ENCODE assay signal across 20 cellular contexts in genomic region chr5:160542840-160543239, GRCh38.
"Had no signal": no experiment of that assay in that cellular context is flagged by ENCODE, and none has a peak within 500 bp of the region (broad histone marks: within the 10 kb centered on the region; RNA-seq: fewer than 3 reads in every experiment).

No MANE protein-coding gene starts in this region.

- H3K27me3 ChIP-seq: SJCRH30 had no signal

- H3K4me1 ChIP-seq: SJCRH30 had no signal

- H3K4me3 ChIP-seq: SJCRH30 had no signal

- ATAC-seq: Right ventricle myocardium inferior, SK-N-SH treated with all-trans-retinoic acid at 6 μM for 48 hours had no signal

- DNase-seq: KBM-7, MV-4-11, NCI-H1048, NCI-H1105, NCI-H1417, NCI-H1436 treated with DMSO at 0.1 percent for 48 hours, NCI-H1694, NCI-H187 treated with DMSO at 0.1 percent for 48 hours, NCI-H2029 treated with DMSO at 0.1 percent for 48 hours, NCI-H2171 treated with DMSO at 0.1 percent for 48 hours, NCI-H345, NCI-H446 treated with DMSO at 0.1 percent for 48 hours, NCI-H510A treated with DMSO at 0.1 percent for 48 hours, NCI-H526, SHP77 treated with DMSO at 0.1 percent for 48 hours, SJCRH30 had no signal

- H3K27ac ChIP-seq: HL-60, RWPE1, SJCRH30 had no signal

- H3K36me3 ChIP-seq: SJCRH30 had no signal

- H3K9me3 ChIP-seq: SJCRH30 had no signal
